In the genomic region with DNA sequence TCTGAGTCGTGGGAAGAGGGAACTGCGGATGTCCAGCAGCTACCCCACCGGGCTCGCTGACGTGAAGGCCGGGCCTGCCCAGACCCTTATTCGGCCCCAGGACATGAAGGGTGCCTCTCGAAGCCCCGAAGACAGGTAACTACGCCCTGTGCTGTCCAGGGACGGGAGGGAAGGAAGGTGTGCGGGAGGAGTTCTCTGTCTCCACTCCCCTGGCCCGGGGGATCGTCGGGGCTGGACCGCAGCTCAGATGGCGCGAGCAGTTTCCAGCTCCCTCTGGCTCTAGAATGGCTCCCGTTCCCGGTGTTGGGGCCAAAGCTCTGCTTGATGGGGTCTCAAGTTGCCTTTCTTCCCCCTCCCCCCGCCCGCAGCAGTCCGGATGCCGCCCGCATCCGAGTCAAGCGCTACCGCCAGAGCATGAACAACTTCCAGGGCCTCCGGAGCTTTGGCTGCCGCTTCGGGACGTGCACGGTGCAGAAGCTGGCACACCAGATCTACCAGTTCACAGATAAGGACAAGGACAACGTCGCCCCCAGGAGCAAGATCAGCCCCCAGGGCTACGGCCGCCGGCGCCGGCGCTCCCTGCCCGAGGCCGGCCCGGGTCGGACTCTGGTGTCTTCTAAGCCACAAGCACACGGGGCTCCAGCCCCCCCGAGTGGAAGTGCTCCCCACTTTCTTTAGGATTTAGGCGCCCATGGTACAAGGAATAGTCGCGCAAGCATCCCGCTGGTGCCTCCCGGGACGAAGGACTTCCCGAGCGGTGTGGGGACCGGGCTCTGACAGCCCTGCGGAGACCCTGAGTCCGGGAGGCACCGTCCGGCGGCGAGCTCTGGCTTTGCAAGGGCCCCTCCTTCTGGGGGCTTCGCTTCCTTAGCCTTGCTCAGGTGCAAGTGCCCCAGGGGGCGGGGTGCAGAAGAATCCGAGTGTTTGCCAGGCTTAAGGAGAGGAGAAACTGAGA, we compare ENCODE assay signal across 2 cellular contexts.
TF ChIP-seq lines count a peak whose summit lies in the region.

No MANE protein-coding gene starts in this region.

TF ChIP-seq in SK-N-SH, 30 proteins besides CTCF, POLR2A, EP300 and RAD21 (continued from another document):
- no peak for TF ChIP-seq REST (IDR thresholded peaks at IDR 0.05; ENCODE audit: low read depth, low read length)

TF ChIP-seq in SK-N-SH treated with all-trans-retinoic acid at 6 μM for 48 hours, 23 proteins besides CTCF, POLR2A, EP300 and RAD21 (continued from another document):
- TF ChIP-seq, protein P1, sequence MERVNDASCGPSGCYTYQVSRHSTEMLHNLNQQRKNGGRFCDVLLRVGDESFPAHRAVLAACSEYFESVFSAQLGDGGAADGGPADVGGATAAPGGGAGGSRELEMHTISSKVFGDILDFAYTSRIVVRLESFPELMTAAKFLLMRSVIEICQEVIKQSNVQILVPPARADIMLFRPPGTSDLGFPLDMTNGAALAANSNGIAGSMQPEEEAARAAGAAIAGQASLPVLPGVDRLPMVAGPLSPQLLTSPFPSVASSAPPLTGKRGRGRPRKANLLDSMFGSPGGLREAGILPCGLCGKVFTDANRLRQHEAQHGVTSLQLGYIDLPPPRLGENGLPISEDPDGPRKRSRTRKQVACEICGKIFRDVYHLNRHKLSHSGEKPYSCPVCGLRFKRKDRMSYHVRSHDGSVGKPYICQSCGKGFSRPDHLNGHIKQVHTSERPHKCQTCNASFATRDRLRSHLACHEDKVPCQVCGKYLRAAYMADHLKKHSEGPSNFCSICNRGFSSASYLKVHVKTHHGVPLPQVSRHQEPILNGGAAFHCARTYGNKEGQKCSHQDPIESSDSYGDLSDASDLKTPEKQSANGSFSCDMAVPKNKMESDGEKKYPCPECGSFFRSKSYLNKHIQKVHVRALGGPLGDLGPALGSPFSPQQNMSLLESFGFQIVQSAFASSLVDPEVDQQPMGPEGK (CRISPR knock-in tag; IDR thresholded peaks at IDR 0.05; ENCODE audit: borderline replicate concordance), result no peak
- no peak for TF ChIP-seq ARNTL (CRISPR knock-in tag; IDR thresholded peaks at IDR 0.05; ENCODE audit: borderline replicate concordance, low read depth)
- TF ChIP-seq ZC3H10 (CRISPR knock-in tag; IDR thresholded peaks at IDR 0.05), result no peak
- no peak for TF ChIP-seq POU6F1 (CRISPR knock-in tag; IDR thresholded peaks at IDR 0.05; ENCODE audit: borderline replicate concordance, low read depth)
- no peak for TF ChIP-seq BACH2 (CRISPR knock-in tag; IDR thresholded peaks at IDR 0.05; ENCODE audit: borderline replicate concordance)
- TF ChIP-seq OSR1 (CRISPR knock-in tag; IDR thresholded peaks at IDR 0.05), result no peak
- TF ChIP-seq ESRRG (CRISPR knock-in tag; IDR thresholded peaks at IDR 0.05), result no peak
- TF ChIP-seq SNAI2 (CRISPR knock-in tag; IDR thresholded peaks at IDR 0.05), result no peak
